In the genomic region with DNA sequence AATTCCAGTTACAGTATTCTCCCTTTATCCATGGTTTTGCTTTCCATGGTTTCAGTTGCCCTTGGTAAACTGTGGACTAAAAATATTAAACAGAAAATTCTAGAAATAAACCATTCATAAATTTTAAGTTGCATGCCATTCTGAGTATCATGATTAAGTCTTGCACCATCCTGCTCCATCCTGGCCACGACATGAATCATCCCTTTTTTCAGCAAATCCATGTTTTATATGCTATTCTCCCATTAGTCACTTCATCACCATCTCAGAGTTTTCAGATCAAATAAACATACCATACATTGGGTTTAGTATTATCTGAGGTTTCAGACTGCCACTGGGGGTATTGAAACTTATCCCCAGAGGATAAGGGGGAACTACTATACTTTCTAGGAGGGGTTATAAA, we compare ENCODE assay signal across 28 cellular contexts.
DNase-seq lines count a peak whose midpoint lies in the region; ATAC-seq and TF ChIP-seq lines count a peak whose summit lies in the region.
"Had no signal": no experiment of that assay in that cellular context is flagged by ENCODE, and none has a peak within 500 bp of the region (broad histone marks: within the 10 kb centered on the region; RNA-seq: fewer than 3 reads in every experiment).

No MANE protein-coding gene starts in this region.

- no peaks in the 10 kb centered on the region for H3K27me3 Mint-ChIP-seq in effector memory CD8-positive, alpha-beta T cell
- H3K27me3 Mint-ChIP-seq: activated naive CD8-positive, alpha-beta T cell; IgD-negative memory B cell; naive thymus-derived CD4-positive, alpha-beta T cell; stimulated activated naive CD8-positive, alpha-beta T cell treated with anti-CD3 and anti-CD28 coated beads, Interleukin-15, Interleukin-2, amounts not matched to agents 100 ng/mL and 50 ng/mL, for 24 hours had no signal

- H3K4ac ChIP-seq in IMR-90 (ENCODE audit: low read depth, low read length) = no peak overlapping the region

- no peak overlapping the region for H4K8ac ChIP-seq in IMR-90 (ENCODE audit: low read depth in 2 of 2, low read length in 2 of 2)

- no peak overlapping the region for H2AK5ac ChIP-seq in IMR-90 (ENCODE audit: low read depth, low read length)

- H3K56ac ChIP-seq in IMR-90 (ENCODE audit: extremely low read depth, insufficient read depth, low read length) = no peak overlapping the region

- H3K4me1 ChIP-seq in IMR-90 (ENCODE audit: control insufficient read depth, insufficient read depth, low read length) (no peaks in the 10 kb centered on the region), thyroid gland (no peaks in the 10 kb centered on the region), lower lobe of right lung (no peaks in the 10 kb centered on the region)
- H3K4me1 ChIP-seq: SJCRH30, transverse colon had no signal

- WGBS in IMR-90 (ENCODE audit: extremely low coverage in 2 of 2, insufficient read length in 1 of 2), 2 experiments = no CpG with 5 or more reads among the region's 1 CpG
- WGBS in thyroid gland, 2 donors = 60 to 76% methylated on average over 1 of the region's 1 CpG

- no peaks in the 10 kb centered on the region for H3K4me1 Mint-ChIP-seq in effector memory CD8-positive, alpha-beta T cell (ENCODE audit: low read depth in 2 of 2)
- H3K4me1 Mint-ChIP-seq: IgD-negative memory B cell; naive thymus-derived CD4-positive, alpha-beta T cell had no signal

- H2AFZ ChIP-seq in IMR-90 (replicated peaks; ENCODE audit: low read length, poor library complexity) = no peak overlapping the region
- H2AFZ ChIP-seq: PC-9 had no signal

- in situ Hi-C loops in IMR-90 (cut with MboI; ENCODE audit: low sequenced_read_pairs) = no loop called here

- H4K20me1 ChIP-seq in IMR-90 (ENCODE audit: insufficient read depth, low read length) = no peaks in the 10 kb centered on the region

- H3K79me1 ChIP-seq in IMR-90 (ENCODE audit: low read depth in 1 of 2, low read length in 2 of 2) = no peaks in the 10 kb centered on the region

- H3K14ac ChIP-seq in IMR-90 (replicated peaks; ENCODE audit: low read depth, low read length) = no peak overlapping the region

- TF ChIP-seq CTCF in AG09309 (IDR thresholded peaks at IDR 0.05; ENCODE audit: control insufficient read depth, insufficient read depth, low read depth, low read length, missing control alignments) (no peak), IMR-90 (conservative IDR thresholded peaks at IDR 0.05; ENCODE audit: low read depth, low read length) (no peak), choroid plexus epithelial cell (conservative IDR thresholded peaks at IDR 0.05; ENCODE audit: low read depth, low read length) (no peak), thyroid gland (IDR thresholded peaks at IDR 0.05) (no peak), lower lobe of right lung (IDR thresholded peaks at IDR 0.05) (no peak)

- no peaks in the 10 kb centered on the region for H3K9me3 Mint-ChIP-seq in effector memory CD8-positive, alpha-beta T cell
- H3K9me3 Mint-ChIP-seq: stimulated activated naive CD8-positive, alpha-beta T cell treated with anti-CD3 and anti-CD28 coated beads, Interleukin-15, Interleukin-2, amounts not matched to agents 100 ng/mL and 50 ng/mL, for 24 hours; T-helper 1 cell treated with Interleukin-12 subunit alpha and Interleukin-12 subunit beta and Interleukin-4 antibody, amounts not matched to agents 30 μg/mL and 1 μg/mL, for 36 hours had no signal

- H2BK120ac ChIP-seq in IMR-90 (ENCODE audit: low read depth, low read length) = no peak overlapping the region

- no peak overlapping the region for H3K18ac ChIP-seq in IMR-90 (ENCODE audit: low read depth, low read length)

- H2AK9ac ChIP-seq in IMR-90 (replicated peaks; ENCODE audit: low read depth, low read length, poor library complexity) = no peak overlapping the region

- intact Hi-C loops in IMR-90 (cut with micrococcal nuclease) (no loop called here), thyroid gland (cut with DNase I) (no loop called here), lower lobe of right lung (cut with DNase I) (no loop called here)

- H2BK5ac ChIP-seq in IMR-90 (ENCODE audit: low read depth, low read length, poor library complexity, severe bottlenecking) = no peak overlapping the region

- no peak overlapping the region for H3K23ac ChIP-seq in IMR-90 (ENCODE audit: low read depth, low read length)

- TF ChIP-seq RAD21 in IMR-90 (IDR thresholded peaks at IDR 0.05; ENCODE audit: low read length) = no peak

- H3K36me3 ChIP-seq in IMR-90 (ENCODE audit: control insufficient read depth, insufficient read depth, low read length) (no peaks in the 10 kb centered on the region), thyroid gland (no peaks in the 10 kb centered on the region), lower lobe of right lung (no peaks in the 10 kb centered on the region)
- H3K36me3 ChIP-seq: SJCRH30, transverse colon had no signal

- no TSS peak for BruUV-seq in IMR-90 (replicated peaks; lab: Mats Ljungman, UMichigan)

- H3K4me2 ChIP-seq in IMR-90 (ENCODE audit: low read depth, low read length) = no peak overlapping the region
- H3K4me2 ChIP-seq: PC-9 had no signal

- H3K27ac ChIP-seq in IMR-90 (ENCODE audit: insufficient read depth, low read length) (no peak overlapping the region), thyroid gland (no peak overlapping the region), lower lobe of right lung (no peak overlapping the region)
- H3K27ac ChIP-seq: C4-2B, coronary artery, PC-9, SJCRH30, transverse colon, VCaP had no signal

- POLR2A ChIA-PET in IMR-90 (lab: Charles Lee; ENCODE audit: unreplicated experiment) = no interaction called here

- H2BK15ac ChIP-seq in IMR-90 (ENCODE audit: low read depth, low read length) = no peak overlapping the region

- H3K9ac ChIP-seq in IMR-90 (ENCODE audit: low read depth, low read length) = no peak overlapping the region

- CTCF ChIA-PET in IMR-90 (lab: Yijun Ruan, JAX) = no interaction called here

- dilution Hi-C loops in IMR-90 (cut with HindIII; ENCODE audit: low sequenced_read_pairs, unreplicated experiment) = no loop called here

- no peak overlapping the region for H4K5ac ChIP-seq in IMR-90 (ENCODE audit: low read depth, low read length)

- H3K4me3 ChIP-seq in AG09309 (ENCODE audit: control insufficient read depth, low read depth, low read length) = no peak overlapping the region
- H3K4me3 ChIP-seq in IMR-90 (ENCODE audit: insufficient read depth, low read depth, low read length) = no peak overlapping the region
- no peak overlapping the region for H3K4me3 ChIP-seq in choroid plexus epithelial cell (ENCODE audit: low read depth, low read length)
- no peak overlapping the region for H3K4me3 ChIP-seq in thyroid gland (replicated peaks in 1 of 3)
- H3K4me3 ChIP-seq in lower lobe of right lung = no peak overlapping the region
- H3K4me3 ChIP-seq: coronary artery, PC-9, SJCRH30, transverse colon had no signal

- H3K9me3 ChIP-seq in IMR-90 (ENCODE audit: control insufficient read depth, insufficient read depth, low read length) (0 out of 2 replicates have a peak, but pooled peaks cover 2% of the 10 kb centered on the region), thyroid gland (no peaks in the 10 kb centered on the region), lower lobe of right lung (no peaks in the 10 kb centered on the region)
- H3K9me3 ChIP-seq: SJCRH30, transverse colon had no signal

- H3K4me3 Mint-ChIP-seq in effector memory CD8-positive, alpha-beta T cell = no peak overlapping the region
- H3K4me3 Mint-ChIP-seq: activated naive CD8-positive, alpha-beta T cell; brain; IgD-negative memory B cell; naive thymus-derived CD4-positive, alpha-beta T cell; stimulated activated naive CD8-positive, alpha-beta T cell treated with anti-CD3 and anti-CD28 coated beads, Interleukin-15, Interleukin-2, amounts not matched to agents 100 ng/mL and 50 ng/mL, for 24 hours; T-helper 1 cell treated with Interleukin-12 subunit alpha and Interleukin-12 subunit beta and Interleukin-4 antibody, amounts not matched to agents 30 μg/mL and 1 μg/mL, for 36 hours had no signal

- no peaks in the 10 kb centered on the region for H3K27me3 ChIP-seq in IMR-90 (ENCODE audit: control insufficient read depth, insufficient read depth, low read length)
- H3K27me3 ChIP-seq in thyroid gland = no peaks in the 10 kb centered on the region
- H3K27me3 ChIP-seq in lower lobe of right lung (ENCODE audit: low read depth) = no peaks in the 10 kb centered on the region
- H3K27me3 ChIP-seq: SJCRH30, transverse colon had no signal

- no peaks in the 10 kb centered on the region for H3K36me3 Mint-ChIP-seq in effector memory CD8-positive, alpha-beta T cell (ENCODE audit: insufficient read depth)
- H3K36me3 Mint-ChIP-seq: activated naive CD8-positive, alpha-beta T cell; brain; naive thymus-derived CD4-positive, alpha-beta T cell had no signal

- no peaks in the 10 kb centered on the region for H3K9me1 ChIP-seq in IMR-90 (ENCODE audit: insufficient read depth, low read length)

- no peak overlapping the region for H3K27ac Mint-ChIP-seq in effector memory CD8-positive, alpha-beta T cell
- H3K27ac Mint-ChIP-seq: activated naive CD8-positive, alpha-beta T cell; brain; IgD-negative memory B cell; naive thymus-derived CD4-positive, alpha-beta T cell; stimulated activated naive CD8-positive, alpha-beta T cell treated with anti-CD3 and anti-CD28 coated beads, Interleukin-15, Interleukin-2, amounts not matched to agents 100 ng/mL and 50 ng/mL, for 24 hours; T-helper 1 cell treated with Interleukin-12 subunit alpha and Interleukin-12 subunit beta and Interleukin-4 antibody, amounts not matched to agents 30 μg/mL and 1 μg/mL, for 36 hours had no signal

- no peak overlapping the region for H4K91ac ChIP-seq in IMR-90 (ENCODE audit: insufficient read depth, low read depth, low read length)

- ATAC-seq in IMR-90 (ENCODE audit: low read depth) (no peak), HG02678 (IDR thresholded peaks at IDR 0.05; ENCODE audit: unreplicated experiment) (no peak), lower lobe of right lung (no peak)
- no peak for ATAC-seq in effector memory CD8-positive, alpha-beta T cell (replicated peaks)
- ATAC-seq: naive thymus-derived CD4-positive, alpha-beta T cell had no signal

- TF ChIP-seq POLR2A in IMR-90 (IDR thresholded peaks at IDR 0.05; ENCODE audit: low read depth, low read length) (no peak), thyroid gland (IDR thresholded peaks at IDR 0.05) (no peak)

- DNase-seq in AG09309 (ENCODE audit: low read depth) = peak; percentile 74
- DNase-seq in IMR-90 = peak; percentile 3
- peak; percentile 10 for DNase-seq in choroid plexus epithelial cell (ENCODE audit: low read depth)
- DNase-seq in kidney glomerular epithelial cell (lab: John Stamatoyannopoulos, UW) = peak; percentile 27
- no peak for DNase-seq in thyroid gland
- DNase-seq in effector memory CD8-positive, alpha-beta T cell = no peak
- DNase-seq in lower lobe of right lung = no peak
- DNase-seq: activated CD4-positive, alpha-beta T cell treated with anti-CD3 and anti-CD28 coated beads, Interleukin-2, amount 50 U/mL, for 1 hour; H7; mesendoderm; MM.1S; naive thymus-derived CD4-positive, alpha-beta T cell; NCI-H1417 treated with DMSO at 0.1 percent for 48 hours; NCI-H2107; occipital lobe; PC-9; retina; SJCRH30; transverse colon had no signal

- H2BK20ac ChIP-seq in IMR-90 (ENCODE audit: low read depth, low read length) = no peak overlapping the region

TF ChIP-seq in IMR-90, 13 proteins besides CTCF, POLR2A, EP300 and RAD21 (continues in another document):
- no peak for TF ChIP-seq CHD1 (IDR thresholded peaks at IDR 0.05; ENCODE audit: low read depth, low read length)
- no peak for TF ChIP-seq RFX5 (IDR thresholded peaks at IDR 0.05; ENCODE audit: low read depth, low read length)
- no peak for TF ChIP-seq BHLHE40 (IDR thresholded peaks at IDR 0.05; ENCODE audit: low read depth, low read length)

Comparison
In these comparisons a context has a peak if more than half of its experiments do, and no peak if none do; other contexts are left out.
1. DNase-seq: peak in AG09309 (single experiment), IMR-90 (single experiment), choroid plexus epithelial cell (single experiment) and kidney glomerular epithelial cell (single experiment); none in thyroid gland (0 of 2), effector memory CD8-positive, alpha-beta T cell (0 of 3) and lower lobe of right lung (single experiment).